In the genomic region with DNA sequence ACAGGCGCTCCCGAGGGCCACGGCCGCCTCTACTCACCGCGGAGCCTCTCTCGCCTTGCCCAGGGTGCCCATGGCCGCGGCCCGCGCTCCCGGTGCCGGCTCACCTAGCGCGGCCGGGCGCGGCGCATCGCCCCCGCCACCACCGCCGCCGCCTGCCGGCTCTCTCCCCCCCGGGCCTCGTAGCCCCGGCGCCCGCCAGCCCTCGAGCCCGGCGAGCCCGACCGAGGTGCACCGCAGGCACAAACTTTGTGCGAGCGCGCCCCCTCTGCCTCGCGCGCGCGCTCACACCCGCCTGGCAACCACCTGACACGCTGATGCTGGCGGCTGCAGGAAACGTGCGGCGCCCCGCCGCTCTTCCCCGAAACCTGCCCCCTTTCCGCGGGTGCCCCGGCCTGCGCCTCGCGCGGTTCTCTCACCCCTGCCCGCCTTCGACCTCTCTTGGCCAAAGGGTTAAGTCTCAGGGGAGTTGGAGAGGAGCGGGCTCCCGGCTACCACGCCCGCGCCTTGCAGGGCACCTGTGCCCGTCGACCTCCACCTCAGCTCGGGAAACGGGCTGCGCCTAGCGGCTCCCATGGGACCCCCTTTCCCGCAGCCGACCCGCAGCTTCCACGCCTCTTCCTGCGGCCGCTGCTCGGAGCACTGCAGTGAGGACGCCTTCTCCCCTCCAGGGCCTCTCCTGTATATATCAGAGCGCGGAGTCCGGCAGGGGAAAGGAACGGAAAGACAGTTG, we compare ENCODE assay signal across 8 cellular contexts. TPM values are rescaled to one million over a fixed set of nuclear protein-coding genes. Genes with fewer than 3 reads are reported as not detected.
DNase-seq lines count a peak whose midpoint lies in the region; ATAC-seq and TF ChIP-seq lines count a peak whose summit lies in the region.

RASGRP1 (minus strand) TSS at position 258 of the 730 bp plus-strand sequence; CDS start at position 72, 186 bp downstream.

- H3K36me3 ChIP-seq in PC-3 (ENCODE audit: low read depth, low read length): no peaks in the 10 kb centered on the region
- no peaks in the 10 kb centered on the region for H3K36me3 ChIP-seq in ovary
- H3K36me3 ChIP-seq in tibial nerve: no peaks in the 10 kb centered on the region

- no peaks in the 10 kb centered on the region for H3K4me1 ChIP-seq in PC-3 (ENCODE audit: insufficient read depth, low read length)
- no peaks in the 10 kb centered on the region for H3K4me1 ChIP-seq in ovary (ENCODE audit: insufficient read depth)
- H3K4me1 ChIP-seq in tibial nerve: peaks cover 0 to 15% (median 2%) of the 10 kb centered on the region in 4 donors

- H3K27ac ChIP-seq in PC-3 (ENCODE audit: low read length) (no peak within 1 kb of the TSS), ovary (no peak within 1 kb of the TSS), tibial nerve (peak within 1 kb of the TSS in 1 of 4 donors; percentile 80)

- H4K20me1 ChIP-seq in PC-3 (ENCODE audit: low read length): no peaks in the 10 kb centered on the region

- peak within 1 kb of the TSS; percentile 98 for H3K27ac Mint-ChIP-seq in activated T-helper 2 cell treated with anti-CD3 and anti-CD28 coated beads, Interferon-gamma antibody, Interleukin-2, Interleukin-4, amounts not matched to agents 10 μg/mL and 5 μg/mL and 100 μg/mL, durations not matched to agents 14 hours and 24 hours and 36 hours

- H3F3A ChIP-seq in PC-3 (ENCODE audit: low read length, unreplicated experiment): no peaks in the 10 kb centered on the region

- H3K79me2 ChIP-seq in PC-3 (ENCODE audit: low read length): no peaks in the 10 kb centered on the region

- intact Hi-C loops in PC-3 (cut with micrococcal nuclease): loop anchor here (2.0 to 10.0 kb wide), 3 partner anchors 80 to 122 kb away; no protein-coding TSS in a partner anchor
- intact Hi-C loops in activated T-helper 2 cell treated with anti-CD3 and anti-CD28 coated beads, Interferon-gamma antibody, Interleukin-2, Interleukin-4, amounts not matched to agents 10 μg/mL and 5 μg/mL and 100 μg/mL, durations not matched to agents 14 hours and 24 hours and 36 hours (cut with micrococcal nuclease): loop anchor here (1.0 to 5.0 kb wide), 2 partner anchors 89 to 92 kb away; no protein-coding TSS in a partner anchor
- intact Hi-C loops in ovary (cut with DNase I): no loop called here

- POLR2A ChIA-PET in PC-3 (lab: Charles Lee; ENCODE audit: unreplicated experiment): no interaction called here

- H3K4me2 ChIP-seq in PC-3 (ENCODE audit: low read length): peak within 1 kb of the TSS; percentile 84

- no peak for TF ChIP-seq CTCF in PC-3 (conservative IDR thresholded peaks at IDR 0.05; ENCODE audit: low read depth, low read length)
- TF ChIP-seq CTCF in ovary (IDR thresholded peaks at IDR 0.05): no peak
- peak in 2 of 5 experiments; percentile 6 for TF ChIP-seq CTCF in tibial nerve (IDR thresholded peaks at IDR 0.05)

- TF ChIP-seq POLR2A in ovary (IDR thresholded peaks at IDR 0.05) (no peak), tibial nerve (IDR thresholded peaks at IDR 0.05) (no peak)

- peaks cover 47% of the 10 kb centered on the region for H3K36me3 Mint-ChIP-seq in activated T-helper 2 cell treated with anti-CD3 and anti-CD28 coated beads, Interferon-gamma antibody, Interleukin-2, Interleukin-4, amounts not matched to agents 10 μg/mL and 5 μg/mL and 100 μg/mL, durations not matched to agents 14 hours and 24 hours and 36 hours (ENCODE audit: low read depth)

- H3K27me3 ChIP-seq in PC-3 (ENCODE audit: low read length) (peaks cover 47% of the 10 kb centered on the region), ovary (no peaks in the 10 kb centered on the region), tibial nerve (peaks cover 0 to 22% of the 10 kb centered on the region in 2 donors)

- H3K9me3 ChIP-seq in PC-3 (ENCODE audit: low read length) (no peaks in the 10 kb centered on the region), ovary (no peaks in the 10 kb centered on the region), tibial nerve (no peaks in the 10 kb centered on the region)

- no peak within 1 kb of the TSS for H3K9ac ChIP-seq in PC-3 (ENCODE audit: low read length)

- H2AFZ ChIP-seq in PC-3 (ENCODE audit: low read length): peak within 1 kb of the TSS; percentile 60

- H3K4me3 Mint-ChIP-seq in activated T-helper 2 cell treated with anti-CD3 and anti-CD28 coated beads, Interferon-gamma antibody, Interleukin-2, Interleukin-4, amounts not matched to agents 10 μg/mL and 5 μg/mL and 100 μg/mL, durations not matched to agents 14 hours and 24 hours and 36 hours (ENCODE audit: low read depth): peak within 1 kb of the TSS; percentile 97

- TF ChIP-seq EP300 in ovary (IDR thresholded peaks at IDR 0.05) (no peak), tibial nerve (IDR thresholded peaks at IDR 0.05) (no peak)

- 1 to 2% (median 2%) methylated on average over 76 to 85 of the region's 85 CpGs for WGBS in ovary, 3 donors
- WGBS in tibial nerve, 2 donors: 3 to 9% methylated on average over 36 to 78 of the region's 85 CpGs

- peak; percentile 73 for ATAC-seq in GM18907 (IDR thresholded peaks at IDR 0.05; ENCODE audit: unreplicated experiment)
- peak; percentile 66 for ATAC-seq in HG03135 (IDR thresholded peaks at IDR 0.05; ENCODE audit: unreplicated experiment)
- ATAC-seq in PC-3: peak; percentile 68

- CTCF ChIA-PET in PC-3 (lab: Charles Lee): interaction anchor here (1.2 to 1.5 kb wide), 3 partner anchors 124 to 135 kb away, joined by 4 to 12 read pairs (median 6); no protein-coding TSS in a partner anchor

- H3K9me3 Mint-ChIP-seq in activated T-helper 2 cell treated with anti-CD3 and anti-CD28 coated beads, Interferon-gamma antibody, Interleukin-2, Interleukin-4, amounts not matched to agents 10 μg/mL and 5 μg/mL and 100 μg/mL, durations not matched to agents 14 hours and 24 hours and 36 hours: no peaks in the 10 kb centered on the region

- peaks cover 50% of the 10 kb centered on the region for H3K4me1 Mint-ChIP-seq in activated T-helper 2 cell treated with anti-CD3 and anti-CD28 coated beads, Interferon-gamma antibody, Interleukin-2, Interleukin-4, amounts not matched to agents 10 μg/mL and 5 μg/mL and 100 μg/mL, durations not matched to agents 14 hours and 24 hours and 36 hours (ENCODE audit: low read depth)

- DNase-seq in Ammon's horn (ENCODE audit: low spot score): peak; percentile 61
- peak; percentile 35 for DNase-seq in PC-3
- DNase-seq in activated T-helper 2 cell treated with anti-CD3 and anti-CD28 coated beads, Interferon-gamma antibody, Interleukin-2, Interleukin-4, amounts not matched to agents 10 μg/mL and 5 μg/mL and 100 μg/mL, durations not matched to agents 14 hours and 24 hours and 36 hours (ENCODE audit: low spot score): peak; percentile 84
- DNase-seq in germinal center (ENCODE audit: low spot score): peak; percentile 88
- DNase-seq in ovary: peak in 3 of 5 donors; percentile 8 to 56 (median 39)
- no peak for DNase-seq in tibial nerve (ENCODE audit: low spot score in 2 of 2)

- no peaks in the 10 kb centered on the region for H3K9me2 ChIP-seq in PC-3 (replicated peaks; ENCODE audit: low read length)

- no peaks in the 10 kb centered on the region for H3K27me3 Mint-ChIP-seq in activated T-helper 2 cell treated with anti-CD3 and anti-CD28 coated beads, Interferon-gamma antibody, Interleukin-2, Interleukin-4, amounts not matched to agents 10 μg/mL and 5 μg/mL and 100 μg/mL, durations not matched to agents 14 hours and 24 hours and 36 hours (ENCODE audit: low read depth)

- no TSS peak for BruUV-seq in PC-3 (replicated peaks; lab: Mats Ljungman, UMichigan)

- H3K4me3 ChIP-seq in PC-3 (ENCODE audit: low read length): peak within 1 kb of the TSS; percentile 65
- peak within 1 kb of the TSS; percentile 39 for H3K4me3 ChIP-seq in ovary
- peak within 1 kb of the TSS; percentile 34 to 65 (median 62) for H3K4me3 ChIP-seq in tibial nerve

RNA-seq across cellular contexts. Expression of gene RASGRP1, which starts in this region (rescaled TPM):
- total RNA-seq in PC-3 (2014; rRNA removed) (not detected in 2 replicates), ovary (10 to 100 TPM in 1 of 7 donors, 1 to 10 TPM in 3, under 1 TPM in 3; 0.28 to 15.5 (median 1.0) TPM), tibial nerve (1 to 10 TPM in 2 of 4 donors, under 1 TPM in 2; 0.22 to 2.1 (median 1.3) TPM)
- 108 and 113 TPM in 2 replicates for total RNA-seq in activated T-helper 2 cell treated with anti-CD3 and anti-CD28 coated beads, Interferon-gamma antibody, Interleukin-2, Interleukin-4, amounts not matched to agents 10 μg/mL and 5 μg/mL and 100 μg/mL, durations not matched to agents 14 hours and 24 hours and 36 hours
- polyA plus RNA-seq in ovary: 1 to 10 TPM in 1 of 2 donors, under 1 TPM in 1; 0.13 to 1.1 TPM

Comparison
In these comparisons a context has a peak if more than half of its experiments do, and no peak if none do; other contexts are left out.
1. Peak in DNase-seq, ATAC-seq, H3K4me3 ChIP-seq and H3K4me2 ChIP-seq in PC-3; RNA of the gene not detected or under 1 TPM.
2. DNase-seq: peak in Ammon's horn (single experiment), activated T-helper 2 cell treated with anti-CD3 and anti-CD28 coated beads, Interferon-gamma antibody, Interleukin-2, Interleukin-4, amounts not matched to agents 10 μg/mL and 5 μg/mL and 100 μg/mL, durations not matched to agents 14 hours and 24 hours and 36 hours (single experiment), germinal center (single experiment) and ovary (3 of 5); none in tibial nerve (0 of 2).
3. intact Hi-C loops: an anchor here in PC-3 (2.0 to 10.0 kb wide) and activated T-helper 2 cell treated with anti-CD3 and anti-CD28 coated beads, Interferon-gamma antibody, Interleukin-2, Interleukin-4, amounts not matched to agents 10 μg/mL and 5 μg/mL and 100 μg/mL, durations not matched to agents 14 hours and 24 hours and 36 hours (1.0 to 5.0 kb wide); none called in ovary.
4. Peak in every context shown above with its lines, with median percentiles within 50 percentile points of each other: ATAC-seq and H3K4me3 ChIP-seq.